17 cellular contexts compared by ENCODE assay signal in genomic region chr9:35561468-35562261, GRCh38. TPM values are rescaled to one million over a fixed set of nuclear protein-coding genes. Genes with fewer than 3 reads are reported as not detected.
"Had no signal": no experiment of that assay in that cellular context is flagged by ENCODE, and none has a peak within 500 bp of the region (broad histone marks: within the 10 kb centered on the region; RNA-seq: fewer than 3 reads in every experiment).

No MANE protein-coding gene starts in this region.

- H3K9me3 ChIP-seq: right atrium auricular region, SJSA1, testis had no signal

- H3K27ac ChIP-seq: cardiac muscle cell, epithelial cell of prostate, SJSA1 had no signal

- H3K4me3 Mint-ChIP-seq: activated CD4-positive, alpha-beta T cell treated with anti-CD3 and anti-CD28 coated beads, Interleukin-2, amount 10 ng/mL, durations not matched to agents 7 days and 5 days; activated T-helper 1 cell treated with anti-CD3 and anti-CD28 coated beads, Interleukin-12 subunit alpha, Interleukin-12 subunit beta, Interleukin-2, Interleukin-4 antibody, amounts not matched to agents 30 ng/mL and 10 ng/mL and 1 ng/mL, durations not matched to agents 14 hours and 24 hours and 36 hours; naive B cell; stimulated activated naive CD8-positive, alpha-beta T cell treated with anti-CD3 and anti-CD28 coated beads, Interleukin-15, Interleukin-2, amounts not matched to agents 100 ng/mL and 50 ng/mL, for 24 hours; T-helper 2 cell treated with Interferon-gamma antibody and Interleukin-4, amounts not matched to agents 5 μg/mL and 100 μg/mL, for 36 hours had no signal

- H3K4me1 ChIP-seq: SJSA1 had no signal

- H3K27me3 Mint-ChIP-seq: activated CD4-positive, alpha-beta T cell treated with anti-CD3 and anti-CD28 coated beads, Interleukin-2, amount 10 ng/mL, durations not matched to agents 7 days and 5 days; naive B cell; stimulated activated naive CD8-positive, alpha-beta T cell treated with anti-CD3 and anti-CD28 coated beads, Interleukin-15, Interleukin-2, amounts not matched to agents 100 ng/mL and 50 ng/mL, for 24 hours had no signal

- DNase-seq: activated CD4-positive, alpha-beta T cell treated with anti-CD3 and anti-CD28 coated beads, Interleukin-2, amount 10 ng/mL, durations not matched to agents 7 days and 5 days; activated CD4-positive, CD25-positive, alpha-beta regulatory T cell; activated naive CD4-positive, alpha-beta T cell; cortex of kidney; effector memory CD4-positive, alpha-beta T cell; left colon; naive B cell had no signal

- H3K4me2 ChIP-seq: smooth muscle cell had no signal

- ATAC-seq: left colon had no signal

- H3K4me3 ChIP-seq: cardiac muscle cell, lung, right atrium auricular region, SJSA1, smooth muscle cell, testis had no signal

- H3K27ac Mint-ChIP-seq: activated CD4-positive, alpha-beta T cell treated with anti-CD3 and anti-CD28 coated beads, Interleukin-2, amount 10 ng/mL, durations not matched to agents 7 days and 5 days; activated T-helper 1 cell treated with anti-CD3 and anti-CD28 coated beads, Interleukin-12 subunit alpha, Interleukin-12 subunit beta, Interleukin-2, Interleukin-4 antibody, amounts not matched to agents 30 ng/mL and 10 ng/mL and 1 ng/mL, durations not matched to agents 14 hours and 24 hours and 36 hours; stimulated activated naive CD8-positive, alpha-beta T cell treated with anti-CD3 and anti-CD28 coated beads, Interleukin-15, Interleukin-2, amounts not matched to agents 100 ng/mL and 50 ng/mL, for 24 hours; T-helper 2 cell treated with Interferon-gamma antibody and Interleukin-4, amounts not matched to agents 5 μg/mL and 100 μg/mL, for 36 hours had no signal

- H3K9me3 Mint-ChIP-seq: activated CD4-positive, alpha-beta T cell treated with anti-CD3 and anti-CD28 coated beads, Interleukin-2, amount 10 ng/mL, durations not matched to agents 7 days and 5 days; activated T-helper 1 cell treated with anti-CD3 and anti-CD28 coated beads, Interleukin-12 subunit alpha, Interleukin-12 subunit beta, Interleukin-2, Interleukin-4 antibody, amounts not matched to agents 30 ng/mL and 10 ng/mL and 1 ng/mL, durations not matched to agents 14 hours and 24 hours and 36 hours; naive B cell; stimulated activated naive CD8-positive, alpha-beta T cell treated with anti-CD3 and anti-CD28 coated beads, Interleukin-15, Interleukin-2, amounts not matched to agents 100 ng/mL and 50 ng/mL, for 24 hours; T-helper 2 cell treated with Interferon-gamma antibody and Interleukin-4, amounts not matched to agents 5 μg/mL and 100 μg/mL, for 36 hours had no signal

- H3K27me3 ChIP-seq: cardiac muscle cell, right atrium auricular region, SJSA1, testis had no signal

RNA-seq across cellular contexts. Expression of gene CD72, which starts 56.5 kb away (rescaled TPM):
- total RNA-seq: SJSA1 had no signal
